In the genomic region with DNA sequence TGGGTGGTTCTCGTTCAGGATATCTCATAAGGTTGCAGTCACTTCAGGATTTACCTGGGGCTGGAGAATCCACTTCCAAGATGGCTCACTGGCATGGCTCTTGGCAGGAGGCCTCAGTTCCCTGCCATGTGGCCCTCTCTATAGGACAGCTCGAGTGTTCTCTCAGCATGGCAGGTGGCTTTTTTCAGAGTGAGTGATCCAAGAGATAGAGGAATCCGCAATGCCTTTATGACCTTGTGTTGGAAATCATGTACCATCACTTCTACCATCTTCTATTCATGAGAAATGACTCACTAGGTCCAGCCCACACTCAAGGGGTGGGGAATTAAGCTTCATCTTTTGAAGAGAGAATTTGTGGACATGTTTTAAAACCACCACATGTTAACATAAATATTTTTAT, we compare ENCODE assay signal across 12 cellular contexts. TPM values are rescaled to one million over a fixed set of nuclear protein-coding genes. Genes with fewer than 3 reads are reported as not detected.
DNase-seq lines count a peak whose midpoint lies in the region; ATAC-seq and TF ChIP-seq lines count a peak whose summit lies in the region.
"Had no signal": no experiment of that assay in that cellular context is flagged by ENCODE, and none has a peak within 500 bp of the region (broad histone marks: within the 10 kb centered on the region; RNA-seq: fewer than 3 reads in every experiment).

No MANE protein-coding gene starts in this region.

- H3K9me3 ChIP-seq in CD4-positive, alpha-beta memory T cell (ENCODE audit: control insufficient read depth in 1 of 2, low read length in 2 of 2), result no peaks in the 10 kb centered on the region
- H3K9me3 ChIP-seq in MM.1S (replicated peaks; ENCODE audit: insufficient read depth, low read length), result no peaks in the 10 kb centered on the region

- peaks cover 0 to 4% (median 0%) of the 10 kb centered on the region in 8 donors for H3K9me3 Mint-ChIP-seq in CD4-positive, alpha-beta memory T cell

- H3K27me3 ChIP-seq in CD4-positive, alpha-beta memory T cell (ENCODE audit: insufficient read depth, low read length), result no peaks in the 10 kb centered on the region
- H3K27me3 ChIP-seq in MM.1S (replicated peaks; ENCODE audit: insufficient read depth, low read length), result no peaks in the 10 kb centered on the region

- peak overlapping the region in 1 of 2 donors; percentile 18 for H3K4me3 ChIP-seq in CD4-positive, alpha-beta memory T cell (ENCODE audit: low read length in 2 of 2)
- H3K4me3 ChIP-seq in MM.1S (ENCODE audit: low read length), result 0 out of 2 replicates have a peak overlapping the region, but pooled peaks have one; percentile 26

- H3K4me2 ChIP-seq in MM.1S (ENCODE audit: low read depth, low read length), result peak overlapping the region; percentile 64

- H4K20me1 ChIP-seq in MM.1S (ENCODE audit: insufficient read depth, low read length), result no peaks in the 10 kb centered on the region

- H3K4me3 Mint-ChIP-seq in CD4-positive, alpha-beta memory T cell, result peak overlapping the region; percentile 60 to 87 (median 74)

- intact Hi-C loops in CD4-positive, alpha-beta memory T cell (cut with micrococcal nuclease), result loop anchor here (2.0 kb wide), 1 partner anchor 37 kb away; no protein-coding TSS in a partner anchor
- intact Hi-C loops in left colon (cut with DNase I, micrococcal nuclease), result no loop called here
- intact Hi-C loops in sciatic nerve (cut with DNase I), result no loop called here

- H3K27ac Mint-ChIP-seq in CD4-positive, alpha-beta memory T cell, result peak overlapping the region; percentile 96 to 100 (median 99)

- peaks cover 33% of the 10 kb centered on the region for H3F3A ChIP-seq in MM.1S (ENCODE audit: insufficient read depth, low read length)

- no peak for TF ChIP-seq POLR2A in erythroblast (IDR thresholded peaks at IDR 0.05; ENCODE audit: low read length)

- H2AFZ ChIP-seq in MM.1S (ENCODE audit: low read length), result no peak overlapping the region

- POLR2A ChIA-PET in CD4-positive, alpha-beta memory T cell (lab: Charles Lee; ENCODE audit: partially characterized antibody), result interaction anchor here (1.0 to 11.7 kb wide), 8 partner anchors 10 to 50 kb away, joined by 3 to 196 read pairs (median 11); a partner anchor contains a TSS

- no peak for TF ChIP-seq CTCF in MM.1S (IDR thresholded peaks at IDR 0.05; ENCODE audit: low read length)

- peaks cover 66 to 93% (median 79%) of the 10 kb centered on the region in 4 donors for H3K4me1 Mint-ChIP-seq in CD4-positive, alpha-beta memory T cell

- ATAC-seq in left colon (no peak), sciatic nerve (no peak)
- ATAC-seq: esophagus mucosa had no signal

- CTCF ChIA-PET in CD4-positive, alpha-beta memory T cell (lab: Charles Lee; ENCODE audit: partially characterized antibody), result interaction anchor here (0.8 to 4.1 kb wide), 9 partner anchors 13 to 92 kb away, joined by 3 to 36 read pairs (median 4); a partner anchor contains a TSS

- no peaks in the 10 kb centered on the region for H3K9me2 ChIP-seq in MM.1S (replicated peaks; ENCODE audit: insufficient read depth, low read length)

- H3K36me3 ChIP-seq in CD4-positive, alpha-beta memory T cell (ENCODE audit: insufficient read depth, low read length), result no peaks in the 10 kb centered on the region
- H3K36me3 ChIP-seq in MM.1S (replicated peaks; ENCODE audit: insufficient read depth, low read length), result peaks cover 10% of the 10 kb centered on the region

- H3K27ac ChIP-seq in CD4-positive, alpha-beta memory T cell (ENCODE audit: low read depth, low read length), result peak overlapping the region; percentile 83
- H3K27ac ChIP-seq in MM.1S (ENCODE audit: low read length), result peak overlapping the region; percentile 85; the same call in 1 of the 2 replicates
- H3K27ac ChIP-seq: C4-2B had no signal

- no peak overlapping the region for H3K9ac ChIP-seq in MM.1S (ENCODE audit: low read length)

- peaks cover 23 to 46% of the 10 kb centered on the region in 2 donors for H3K36me3 Mint-ChIP-seq in CD4-positive, alpha-beta memory T cell

- H3K4me1 ChIP-seq in CD4-positive, alpha-beta memory T cell (ENCODE audit: insufficient read depth, low read length), result peaks cover 97% of the 10 kb centered on the region
- H3K4me1 ChIP-seq in MM.1S (ENCODE audit: low read length), result peaks cover 56% of the 10 kb centered on the region

- peaks cover 92% of the 10 kb centered on the region for H3K79me2 ChIP-seq in MM.1S (ENCODE audit: low read length)

- no peaks in the 10 kb centered on the region for H3K27me3 Mint-ChIP-seq in CD4-positive, alpha-beta memory T cell

- DNase-seq in CD4-positive, alpha-beta memory T cell, result peak in 1 of 5 donors; percentile 61
- DNase-seq in MM.1S, result no peak
- peak; percentile 72 to 73 for DNase-seq in activated T-cell treated with anti-CD3 and anti-CD28 coated beads, Interleukin-2, amount 50 U/mL, for 48 hours
- DNase-seq in stimulated activated CD4-positive, alpha-beta T cell treated with anti-CD3 and anti-CD28 coated beads, Interleukin-12 subunit alpha, Interleukin-12 subunit beta, amount 100 ng/mL, for 48 hours (ENCODE audit: low read depth in 2 of 3, low spot score in 1 of 3), result peak; percentile 36 to 58 (median 45)
- DNase-seq in left colon, result no peak
- no peak for DNase-seq in sciatic nerve (ENCODE audit: low spot score)
- DNase-seq in erythroblast (lab: John Stamatoyannopoulos, UW), result no peak
- no peak for DNase-seq in DMS53 treated with DMSO at 0.1 percent for 48 hours (lab: John Stamatoyannopoulos, UW; ENCODE audit: unreplicated experiment)
- DNase-seq: NCI-H1048, T-helper 9 cell had no signal

RNA-seq across cellular contexts. Expression of a gene that starts 37.8 kb away (rescaled TPM):
- total RNA-seq in CD4-positive, alpha-beta memory T cell, result 10 to 100 TPM; 54.3 to 55.1 TPM
- 10 to 100 TPM; 17.3 to 36.7 TPM for polyA plus RNA-seq in CD4-positive, alpha-beta memory T cell
- 1 to 10 TPM; 2.1 to 4.4 TPM for total RNA-seq in left colon
- total RNA-seq in sciatic nerve, result 7.5 TPM

Comparison
In these comparisons a context has a peak if more than half of its experiments do, and no peak if none do; other contexts are left out.
1. DNase-seq: peak in activated T-cell treated with anti-CD3 and anti-CD28 coated beads, Interleukin-2, amount 50 U/mL, for 48 hours (2 of 2) and stimulated activated CD4-positive, alpha-beta T cell treated with anti-CD3 and anti-CD28 coated beads, Interleukin-12 subunit alpha, Interleukin-12 subunit beta, amount 100 ng/mL, for 48 hours (3 of 3); none in MM.1S (single experiment), left colon (0 of 2), sciatic nerve (single experiment), erythroblast (0 of 2) and DMS53 treated with DMSO at 0.1 percent for 48 hours (single experiment).